In the genomic region with DNA sequence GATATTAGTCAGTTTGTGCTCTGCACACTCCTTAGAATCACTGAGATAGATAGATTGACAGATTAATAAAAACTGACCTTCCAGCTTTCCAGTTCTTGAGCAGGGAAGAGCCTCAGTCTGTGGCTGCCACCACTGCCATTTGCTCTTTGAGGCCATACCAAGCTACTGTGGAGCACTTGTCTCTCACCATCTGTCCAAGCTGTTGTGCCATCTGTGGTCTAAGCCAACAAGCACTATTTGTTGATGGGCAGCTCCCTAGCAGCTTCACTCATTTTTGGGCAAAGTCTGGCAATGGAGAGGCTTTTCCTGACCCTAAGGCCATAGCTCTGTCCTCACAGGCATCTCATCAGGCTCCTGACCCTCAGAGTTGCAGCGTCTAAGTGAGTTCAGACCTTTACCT, we compare ENCODE assay signal across 31 cellular contexts. TPM values are rescaled to one million over a fixed set of nuclear protein-coding genes. Genes with fewer than 3 reads are reported as not detected.
"Had no signal": no experiment of that assay in that cellular context is flagged by ENCODE, and none has a peak within 500 bp of the region (broad histone marks: within the 10 kb centered on the region; RNA-seq: fewer than 3 reads in every experiment).

No MANE protein-coding gene starts in this region.

- H3K27ac Mint-ChIP-seq: activated naive CD4-positive, alpha-beta T cell treated with anti-CD3 and anti-CD28 coated beads, Interleukin-2, amount 10 ng/mL, durations not matched to agents 7 days and 5 days; activated naive CD8-positive, alpha-beta T cell treated with anti-CD3 and anti-CD28 coated beads, Interleukin-2, amount 10 ng/mL, durations not matched to agents 7 days and 5 days; activated T-helper 1 cell treated with anti-CD3 and anti-CD28 coated beads, Interleukin-12 subunit alpha, Interleukin-12 subunit beta, Interleukin-2, Interleukin-4 antibody, amounts not matched to agents 30 ng/mL and 10 ng/mL and 1 ng/mL, durations not matched to agents 14 hours and 24 hours and 36 hours; dendritic cell treated with granulocyte-macrophage colony-stimulating factor and Interleukin-4, amounts not matched to agents 40 ng/mL and 50 ng/mL, for 4 days; endodermal cell; naive thymus-derived CD4-positive, alpha-beta T cell; stimulated activated naive B cell treated with anti-CD40 and anti-IgM and Interleukin-4, amounts not matched to agents 10 μg/mL and 1 μg/mL and 100 μg/mL, for 72 hours; T-helper 2 cell treated with Interferon-gamma antibody and Interleukin-4, amounts not matched to agents 5 μg/mL and 100 μg/mL, for 36 hours had no signal

- H3K36me3 Mint-ChIP-seq: activated naive CD4-positive, alpha-beta T cell treated with anti-CD3 and anti-CD28 coated beads, Interleukin-2, amount 10 ng/mL, durations not matched to agents 7 days and 5 days; activated naive CD8-positive, alpha-beta T cell treated with anti-CD3 and anti-CD28 coated beads, Interleukin-2, amount 10 ng/mL, durations not matched to agents 7 days and 5 days; naive thymus-derived CD4-positive, alpha-beta T cell; stimulated activated naive B cell treated with anti-CD40 and anti-IgM and Interleukin-4, amounts not matched to agents 10 μg/mL and 1 μg/mL and 100 μg/mL, for 72 hours had no signal

- H3K4me3 Mint-ChIP-seq: activated naive CD4-positive, alpha-beta T cell treated with anti-CD3 and anti-CD28 coated beads, Interleukin-2, amount 10 ng/mL, durations not matched to agents 7 days and 5 days; activated naive CD8-positive, alpha-beta T cell treated with anti-CD3 and anti-CD28 coated beads, Interleukin-2, amount 10 ng/mL, durations not matched to agents 7 days and 5 days; activated T-helper 1 cell treated with anti-CD3 and anti-CD28 coated beads, Interleukin-12 subunit alpha, Interleukin-12 subunit beta, Interleukin-2, Interleukin-4 antibody, amounts not matched to agents 30 ng/mL and 10 ng/mL and 1 ng/mL, durations not matched to agents 14 hours and 24 hours and 36 hours; dendritic cell treated with granulocyte-macrophage colony-stimulating factor and Interleukin-4, amounts not matched to agents 40 ng/mL and 50 ng/mL, for 4 days; endodermal cell; naive thymus-derived CD4-positive, alpha-beta T cell; neural crest cell; stimulated activated naive B cell treated with anti-CD40 and anti-IgM and Interleukin-4, amounts not matched to agents 10 μg/mL and 1 μg/mL and 100 μg/mL, for 72 hours; T-helper 2 cell treated with Interferon-gamma antibody and Interleukin-4, amounts not matched to agents 5 μg/mL and 100 μg/mL, for 36 hours had no signal

- DNase-seq: activated CD4-positive, alpha-beta T cell treated with anti-CD3 and anti-CD28 coated beads for 4 hours; activated CD4-positive, alpha-beta T cell treated with anti-CD3 and anti-CD28 coated beads, Interleukin-2, amount 50 U/mL, for 4 hours; activated CD8-positive, alpha-beta memory T cell treated with anti-CD3 and anti-CD28 coated beads for 24 hours; activated effector memory CD4-positive, alpha-beta T cell treated with anti-CD3 and anti-CD28 coated beads, Interleukin-2, amount 50 U/mL, for 16 hours; activated naive CD4-positive, alpha-beta T cell treated with anti-CD3 and anti-CD28 coated beads, Interleukin-2, amount 10 ng/mL, durations not matched to agents 7 days and 5 days; activated naive CD8-positive, alpha-beta T cell treated with anti-CD3 and anti-CD28 coated beads, Interleukin-2, amount 10 ng/mL, durations not matched to agents 7 days and 5 days; brain microvascular endothelial cell; endodermal cell; foreskin fibroblast; heart right ventricle; midbrain; naive thymus-derived CD4-positive, alpha-beta T cell; nucleus accumbens; pancreas; psoas muscle; stimulated activated CD4-positive, alpha-beta T cell treated with anti-CD3 and anti-CD28 coated beads, Interleukin-15, amount 100 ng/mL, for 24 hours; stimulated activated CD4-positive, alpha-beta T cell treated with anti-CD3 and anti-CD28 coated beads, Interleukin-2, amount 100 ng/mL, for 24 hours; stimulated activated naive B cell treated with anti-CD40 and anti-IgM and Interleukin-4, amounts not matched to agents 10 μg/mL and 1 μg/mL and 100 μg/mL, for 72 hours; stomach; tibial artery; upper lobe of right lung had no signal

- H3K9me3 Mint-ChIP-seq: activated T-helper 1 cell treated with anti-CD3 and anti-CD28 coated beads, Interleukin-12 subunit alpha, Interleukin-12 subunit beta, Interleukin-2, Interleukin-4 antibody, amounts not matched to agents 30 ng/mL and 10 ng/mL and 1 ng/mL, durations not matched to agents 14 hours and 24 hours and 36 hours; endodermal cell; neural crest cell; stimulated activated naive B cell treated with anti-CD40 and anti-IgM and Interleukin-4, amounts not matched to agents 10 μg/mL and 1 μg/mL and 100 μg/mL, for 72 hours had no signal

- H3K4me1 Mint-ChIP-seq: activated naive CD4-positive, alpha-beta T cell treated with anti-CD3 and anti-CD28 coated beads, Interleukin-2, amount 10 ng/mL, durations not matched to agents 7 days and 5 days; activated naive CD8-positive, alpha-beta T cell treated with anti-CD3 and anti-CD28 coated beads, Interleukin-2, amount 10 ng/mL, durations not matched to agents 7 days and 5 days; naive thymus-derived CD4-positive, alpha-beta T cell; neural crest cell; stimulated activated naive B cell treated with anti-CD40 and anti-IgM and Interleukin-4, amounts not matched to agents 10 μg/mL and 1 μg/mL and 100 μg/mL, for 72 hours had no signal

- H3K27me3 Mint-ChIP-seq: activated naive CD4-positive, alpha-beta T cell treated with anti-CD3 and anti-CD28 coated beads, Interleukin-2, amount 10 ng/mL, durations not matched to agents 7 days and 5 days; activated naive CD8-positive, alpha-beta T cell treated with anti-CD3 and anti-CD28 coated beads, Interleukin-2, amount 10 ng/mL, durations not matched to agents 7 days and 5 days; dendritic cell treated with granulocyte-macrophage colony-stimulating factor and Interleukin-4, amounts not matched to agents 40 ng/mL and 50 ng/mL, for 4 days; naive thymus-derived CD4-positive, alpha-beta T cell; stimulated activated naive B cell treated with anti-CD40 and anti-IgM and Interleukin-4, amounts not matched to agents 10 μg/mL and 1 μg/mL and 100 μg/mL, for 72 hours had no signal

RNA-seq across cellular contexts. Expression of a gene that starts 30.4 kb away (rescaled TPM):
- total RNA-seq: activated naive CD8-positive, alpha-beta T cell treated with anti-CD3 and anti-CD28 coated beads, Interleukin-2, amount 10 ng/mL, durations not matched to agents 7 days and 5 days; activated T-helper 1 cell treated with anti-CD3 and anti-CD28 coated beads, Interleukin-12 subunit alpha, Interleukin-12 subunit beta, Interleukin-2, Interleukin-4 antibody, amounts not matched to agents 30 ng/mL and 10 ng/mL and 1 ng/mL, durations not matched to agents 14 hours and 24 hours and 36 hours; astrocyte; cardiac septum; endodermal cell; esophagus mucosa; heart right ventricle; kidney epithelial cell; lower leg skin; naive thymus-derived CD4-positive, alpha-beta T cell; neural crest cell; pancreas; psoas muscle; right atrium auricular region; stomach; upper lobe of right lung had no signal
